Comparison of ENCODE assay signal across 34 cellular contexts in genomic region chr7:102099474-102099873, GRCh38.
"Had no signal": no experiment of that assay in that cellular context is flagged by ENCODE, and none has a peak within 500 bp of the region (broad histone marks: within the 10 kb centered on the region; RNA-seq: fewer than 3 reads in every experiment).

No MANE protein-coding gene starts in this region.

- H3K27ac ChIP-seq: adrenal gland, body of pancreas, breast epithelium, KMS-11, PC-9, VCaP had no signal

- ATAC-seq: activated CD8-positive, alpha-beta memory T cell treated with anti-CD3 and anti-CD28 coated beads, Interleukin-2, amount 10 ng/mL, durations not matched to agents 7 days and 5 days; body of pancreas had no signal

- H3K36me3 ChIP-seq: breast epithelium had no signal

- H3K27me3 ChIP-seq: adrenal gland, body of pancreas, breast epithelium had no signal

- H3K27ac Mint-ChIP-seq: activated B cell treated with CpG ODN at 0.5 μM for 24 hours; activated CD4-positive, alpha-beta memory T cell treated with anti-CD3 and anti-CD28 coated beads, Interleukin-2, amount 10 ng/mL, durations not matched to agents 7 days and 5 days; activated CD8-positive, alpha-beta memory T cell treated with anti-CD3 and anti-CD28 coated beads, Interleukin-2, amount 10 ng/mL, durations not matched to agents 7 days and 5 days had no signal

- H3K27me3 Mint-ChIP-seq: activated B cell treated with CpG ODN at 0.5 μM for 24 hours; activated CD4-positive, alpha-beta memory T cell treated with anti-CD3 and anti-CD28 coated beads, Interleukin-2, amount 10 ng/mL, durations not matched to agents 7 days and 5 days; activated CD8-positive, alpha-beta memory T cell treated with anti-CD3 and anti-CD28 coated beads, Interleukin-2, amount 10 ng/mL, durations not matched to agents 7 days and 5 days had no signal

- DNase-seq: activated B cell treated with CpG ODN at 0.5 μM for 24 hours; activated CD4-positive, alpha-beta memory T cell treated with anti-CD3 and anti-CD28 coated beads, Interleukin-2, amount 10 ng/mL, durations not matched to agents 7 days and 5 days; activated CD4-positive, alpha-beta T cell treated with anti-CD3 and anti-CD28 coated beads for 4 hours; activated CD4-positive, CD25-positive, alpha-beta regulatory T cell treated with anti-CD3 and anti-CD28 coated beads, Interleukin-2, amount 50 U/mL, for 72 hours; activated CD8-positive, alpha-beta memory T cell treated with anti-CD3 and anti-CD28 coated beads, Interleukin-2, amount 10 ng/mL, durations not matched to agents 7 days and 5 days; activated CD8-positive, alpha-beta memory T cell treated with anti-CD3 and anti-CD28 coated beads, Interleukin-2, amount 50 U/mL, for 48 hours; activated effector memory CD4-positive, alpha-beta T cell treated with Interleukin-2 at 50 U/mL for 16 hours; activated naive CD4-positive, alpha-beta T cell; activated naive CD4-positive, alpha-beta T cell treated with anti-CD3 and anti-CD28 coated beads, Interleukin-2, amount 50 U/mL, for 16 hours; activated T-cell treated with anti-CD3 and anti-CD28 coated beads, Interleukin-2, amount 50 U/mL, for 48 hours; body of pancreas; caudate nucleus; cerebellar nuclear complex; MM.1S; MV-4-11; NCI-H1092; NCI-H1436 treated with DMSO at 0.1 percent for 48 hours; NCI-H1694 treated with DMSO at 0.1 percent for 48 hours; NCI-H2029; NCI-H345; NCI-H510A; NCI-H526; NCI-H748 treated with DMSO at 0.1 percent for 48 hours; NK-92 treated with Interleukin-12 subunit alpha and Interleukin-12 subunit beta, amount 100 ng/mL, for 24 hours; PC-9; Right ventricle myocardium superior; SW 1271; T-helper 1 cell; T-helper 2 cell; T-helper 9 cell had no signal

- H3K4me1 ChIP-seq: adrenal gland, body of pancreas, breast epithelium had no signal

- H3K4me2 ChIP-seq: KMS-11, PC-9 had no signal

- H2AFZ ChIP-seq: PC-9 had no signal

- H3K9me3 Mint-ChIP-seq: activated B cell treated with CpG ODN at 0.5 μM for 24 hours; activated CD4-positive, alpha-beta memory T cell treated with anti-CD3 and anti-CD28 coated beads, Interleukin-2, amount 10 ng/mL, durations not matched to agents 7 days and 5 days had no signal

- H3K4me1 Mint-ChIP-seq: activated B cell treated with CpG ODN at 0.5 μM for 24 hours; activated CD4-positive, alpha-beta memory T cell treated with anti-CD3 and anti-CD28 coated beads, Interleukin-2, amount 10 ng/mL, durations not matched to agents 7 days and 5 days; activated CD8-positive, alpha-beta memory T cell treated with anti-CD3 and anti-CD28 coated beads, Interleukin-2, amount 10 ng/mL, durations not matched to agents 7 days and 5 days had no signal

- H3K9me3 ChIP-seq: adrenal gland, body of pancreas, breast epithelium had no signal

- H3K4me3 ChIP-seq: adrenal gland, body of pancreas, breast epithelium, PC-9 had no signal

- H3K9ac ChIP-seq: KMS-11 had no signal

- H3K4me3 Mint-ChIP-seq: activated B cell treated with CpG ODN at 0.5 μM for 24 hours; activated CD4-positive, alpha-beta memory T cell treated with anti-CD3 and anti-CD28 coated beads, Interleukin-2, amount 10 ng/mL, durations not matched to agents 7 days and 5 days; activated CD8-positive, alpha-beta memory T cell treated with anti-CD3 and anti-CD28 coated beads, Interleukin-2, amount 10 ng/mL, durations not matched to agents 7 days and 5 days had no signal
